In the genomic region with DNA sequence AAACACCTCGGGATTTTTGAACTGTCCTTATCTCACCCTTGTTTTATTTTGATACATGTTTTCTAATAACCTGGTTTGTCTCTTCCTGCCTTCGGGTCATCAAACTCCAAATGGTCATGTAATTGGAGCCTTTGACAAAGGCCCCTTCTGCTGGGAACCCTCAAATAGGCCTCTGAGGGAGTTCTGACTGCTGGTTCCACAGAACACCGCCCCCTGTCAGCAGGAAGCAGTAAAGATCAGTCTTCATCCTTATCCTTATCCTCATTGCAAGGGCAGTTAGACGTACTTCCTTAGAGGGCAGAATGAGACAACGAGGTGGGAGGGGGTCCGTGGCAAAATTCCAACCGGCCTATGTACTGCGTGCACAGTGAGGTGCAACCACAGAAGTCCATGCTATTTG, we compare ENCODE assay signal across 23 cellular contexts. TPM values are rescaled to one million over a fixed set of nuclear protein-coding genes. Genes with fewer than 3 reads are reported as not detected.
"Had no signal": no experiment of that assay in that cellular context is flagged by ENCODE, and none has a peak within 500 bp of the region (broad histone marks: within the 10 kb centered on the region; RNA-seq: fewer than 3 reads in every experiment).

No MANE protein-coding gene starts in this region.

- H3K27ac Mint-ChIP-seq: activated CD4-positive, alpha-beta memory T cell treated with anti-CD3 and anti-CD28 coated beads, Interleukin-2, amount 10 ng/mL, durations not matched to agents 7 days and 5 days; activated naive CD4-positive, alpha-beta T cell treated with anti-CD3 and anti-CD28 coated beads, Interleukin-2, amount 10 ng/mL, durations not matched to agents 7 days and 5 days; activated T-cell treated with anti-CD3 and anti-CD28 coated beads, Interleukin-2, amount 50 U/mL, for 24 hours; effector memory CD8-positive, alpha-beta T cell; mesothelial cell of epicardium; nephron progenitor cell; stimulated activated memory B cell treated with anti-CD40 and anti-IgM and Interleukin-4, amounts not matched to agents 10 μg/mL and 1 μg/mL and 100 μg/mL, for 72 hours had no signal

- H3K9me3 ChIP-seq: lower lobe of right lung, thyroid gland had no signal

- H3K4me1 ChIP-seq: heart left ventricle, lower lobe of right lung, thyroid gland had no signal

- H3K4me1 Mint-ChIP-seq: activated CD4-positive, alpha-beta memory T cell treated with anti-CD3 and anti-CD28 coated beads, Interleukin-2, amount 10 ng/mL, durations not matched to agents 7 days and 5 days; activated naive CD4-positive, alpha-beta T cell treated with anti-CD3 and anti-CD28 coated beads, Interleukin-2, amount 10 ng/mL, durations not matched to agents 7 days and 5 days; mesothelial cell of epicardium; nephron progenitor cell; stimulated activated memory B cell treated with anti-CD40 and anti-IgM and Interleukin-4, amounts not matched to agents 10 μg/mL and 1 μg/mL and 100 μg/mL, for 72 hours had no signal

- H3K27ac ChIP-seq: epithelial cell of prostate, heart left ventricle, lower lobe of right lung, thyroid gland had no signal

- DNase-seq: activated CD4-positive, alpha-beta memory T cell treated with anti-CD3 and anti-CD28 coated beads, Interleukin-2, amount 10 ng/mL, durations not matched to agents 7 days and 5 days; activated CD4-positive, alpha-beta T cell treated with anti-CD3 and anti-CD28 coated beads for 4 hours; activated naive CD4-positive, alpha-beta T cell treated with anti-CD3 and anti-CD28 coated beads, Interleukin-2, amount 10 ng/mL, durations not matched to agents 7 days and 5 days; activated T-cell treated with anti-CD3 and anti-CD28 coated beads, Interleukin-2, amount 50 U/mL, for 24 hours; dermis blood vessel endothelial cell; effector memory CD8-positive, alpha-beta T cell; foreskin melanocyte; heart left ventricle; left colon; lower lobe of right lung; nephron progenitor cell; occipital lobe; stimulated activated CD4-positive, alpha-beta T cell treated with anti-CD3 and anti-CD28 coated beads, Interleukin-2, amount 100 ng/mL, for 48 hours; thyroid gland had no signal

- ATAC-seq: effector memory CD8-positive, alpha-beta T cell; heart left ventricle; left colon; lower lobe of right lung; stimulated activated memory B cell treated with anti-CD40 and anti-IgM and Interleukin-4, amounts not matched to agents 10 μg/mL and 1 μg/mL and 100 μg/mL, for 72 hours had no signal

- H3K36me3 ChIP-seq: heart left ventricle, lower lobe of right lung, thyroid gland had no signal

- H3K4me3 Mint-ChIP-seq: activated CD4-positive, alpha-beta memory T cell treated with anti-CD3 and anti-CD28 coated beads, Interleukin-2, amount 10 ng/mL, durations not matched to agents 7 days and 5 days; activated naive CD4-positive, alpha-beta T cell treated with anti-CD3 and anti-CD28 coated beads, Interleukin-2, amount 10 ng/mL, durations not matched to agents 7 days and 5 days; activated T-cell treated with anti-CD3 and anti-CD28 coated beads, Interleukin-2, amount 50 U/mL, for 24 hours; effector memory CD8-positive, alpha-beta T cell; mesothelial cell of epicardium; nephron progenitor cell; stimulated activated memory B cell treated with anti-CD40 and anti-IgM and Interleukin-4, amounts not matched to agents 10 μg/mL and 1 μg/mL and 100 μg/mL, for 72 hours had no signal

- H3K36me3 Mint-ChIP-seq: activated naive CD4-positive, alpha-beta T cell treated with anti-CD3 and anti-CD28 coated beads, Interleukin-2, amount 10 ng/mL, durations not matched to agents 7 days and 5 days; mesothelial cell of epicardium; stimulated activated memory B cell treated with anti-CD40 and anti-IgM and Interleukin-4, amounts not matched to agents 10 μg/mL and 1 μg/mL and 100 μg/mL, for 72 hours had no signal

- H3K4me3 ChIP-seq: heart left ventricle, lower lobe of right lung, thyroid gland had no signal

- H3K27me3 ChIP-seq: heart left ventricle, thyroid gland had no signal

- H3K27me3 Mint-ChIP-seq: activated CD4-positive, alpha-beta memory T cell treated with anti-CD3 and anti-CD28 coated beads, Interleukin-2, amount 10 ng/mL, durations not matched to agents 7 days and 5 days; activated naive CD4-positive, alpha-beta T cell treated with anti-CD3 and anti-CD28 coated beads, Interleukin-2, amount 10 ng/mL, durations not matched to agents 7 days and 5 days; activated T-cell treated with anti-CD3 and anti-CD28 coated beads, Interleukin-2, amount 50 U/mL, for 24 hours; effector memory CD8-positive, alpha-beta T cell; stimulated activated memory B cell treated with anti-CD40 and anti-IgM and Interleukin-4, amounts not matched to agents 10 μg/mL and 1 μg/mL and 100 μg/mL, for 72 hours had no signal

RNA-seq across cellular contexts. Expression of a gene that starts 12.1 kb away (rescaled TPM):
- total RNA-seq: activated CD4-positive, alpha-beta memory T cell treated with anti-CD3 and anti-CD28 coated beads, Interleukin-2, amount 10 ng/mL, durations not matched to agents 7 days and 5 days; astrocyte; bronchial epithelial cell; chondrocyte; dermis blood vessel endothelial cell; fibroblast of lung; heart left ventricle; left colon; lower lobe of right lung; mesothelial cell of epicardium; occipital lobe; posterior vena cava; skeletal muscle tissue; thyroid gland had no signal
- polyA plus RNA-seq: fibroblast of lung, heart left ventricle had no signal

RNA-seq across cellular contexts. Expression of a gene that starts 19.2 kb away (rescaled TPM):
- total RNA-seq: activated CD4-positive, alpha-beta memory T cell treated with anti-CD3 and anti-CD28 coated beads, Interleukin-2, amount 10 ng/mL, durations not matched to agents 7 days and 5 days; astrocyte; bronchial epithelial cell; chondrocyte; dermis blood vessel endothelial cell; fibroblast of lung; heart left ventricle; left colon; lower lobe of right lung; mesothelial cell of epicardium; occipital lobe; posterior vena cava; skeletal muscle tissue; thyroid gland had no signal
- polyA plus RNA-seq: fibroblast of lung, heart left ventricle had no signal

RNA-seq across cellular contexts. Expression of a gene that starts 41.0 kb away (rescaled TPM):
- total RNA-seq: activated CD4-positive, alpha-beta memory T cell treated with anti-CD3 and anti-CD28 coated beads, Interleukin-2, amount 10 ng/mL, durations not matched to agents 7 days and 5 days; astrocyte; bronchial epithelial cell; chondrocyte; dermis blood vessel endothelial cell; fibroblast of lung; heart left ventricle; left colon; lower lobe of right lung; mesothelial cell of epicardium; occipital lobe; posterior vena cava; skeletal muscle tissue; thyroid gland had no signal
- polyA plus RNA-seq: fibroblast of lung, heart left ventricle had no signal

RNA-seq across cellular contexts. Expression of a gene that starts 56.7 kb away (rescaled TPM):
- total RNA-seq: activated CD4-positive, alpha-beta memory T cell treated with anti-CD3 and anti-CD28 coated beads, Interleukin-2, amount 10 ng/mL, durations not matched to agents 7 days and 5 days; astrocyte; bronchial epithelial cell; chondrocyte; dermis blood vessel endothelial cell; fibroblast of lung; heart left ventricle; left colon; lower lobe of right lung; mesothelial cell of epicardium; occipital lobe; posterior vena cava; skeletal muscle tissue; thyroid gland had no signal
- polyA plus RNA-seq: fibroblast of lung, heart left ventricle had no signal
